Comparison of ENCODE assay signal across 9 cellular contexts in the genomic region with DNA sequence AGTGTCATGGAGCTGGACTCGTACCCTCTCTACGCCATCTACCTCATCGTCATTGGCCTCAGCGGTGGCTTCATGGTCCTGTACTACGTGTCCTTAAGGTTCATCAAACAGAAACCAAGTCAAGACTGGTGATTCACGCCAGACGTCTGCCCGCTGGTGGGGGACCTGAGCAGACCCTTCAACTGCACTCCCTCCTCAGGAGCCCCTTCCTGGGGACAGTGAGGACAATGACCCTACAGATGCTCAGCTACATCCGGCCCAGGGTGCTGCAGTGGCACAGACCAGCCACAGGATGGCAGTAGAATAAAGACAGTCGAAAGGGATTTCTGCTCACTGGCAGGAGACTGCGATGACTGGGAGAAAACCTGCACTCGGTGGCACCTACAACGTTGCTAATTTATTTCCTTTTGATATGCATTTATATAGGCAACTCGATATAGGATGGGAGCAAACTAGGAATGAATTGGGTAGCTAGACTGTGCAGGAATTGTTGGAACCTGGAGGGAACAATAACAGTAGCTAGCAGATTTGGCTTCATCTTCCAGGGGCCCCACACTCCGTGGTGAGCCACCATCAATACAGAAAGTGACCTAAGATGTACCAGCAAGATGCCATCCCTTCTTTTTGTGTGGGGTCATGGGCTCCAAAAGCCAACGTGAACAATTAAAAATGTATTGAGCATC. TPM values are rescaled to one million over a fixed set of nuclear protein-coding genes. Genes with fewer than 3 reads are reported as not detected.
A peak's percentile ranks its signal among the peaks of the same experiment; 100 is the strongest.
DNase-seq lines count a peak whose midpoint lies in the region; ATAC-seq and TF ChIP-seq lines count a peak whose summit lies in the region.
"Had no signal": no experiment of that assay in that cellular context is flagged by ENCODE, and none has a peak within 500 bp of the region (broad histone marks: within the 10 kb centered on the region; RNA-seq: fewer than 3 reads in every experiment).

No MANE protein-coding gene starts in this region.

- peaks cover 3% of the 10 kb centered on the region for H3K27me3 Mint-ChIP-seq in Caco-2 (ENCODE audit: insufficient read depth, unreplicated experiment)

- H3K4me1 ChIP-seq in Caco-2 (no peaks in the 10 kb centered on the region; the same call in 1 of the 2 replicates), Loucy (ENCODE audit: insufficient read depth, low read length, poor library complexity, severe bottlenecking) (peaks cover 4% of the 10 kb centered on the region), gastroesophageal sphincter (peaks cover 0 to 6% (median 0%) of the 10 kb centered on the region in 3 donors), ovary (ENCODE audit: insufficient read depth) (no peaks in the 10 kb centered on the region), upper lobe of right lung (peaks cover 16% of the 10 kb centered on the region)

- no peaks in the 10 kb centered on the region for H4K20me1 ChIP-seq in Loucy (ENCODE audit: insufficient read depth, low read length, poor library complexity, severe bottlenecking)

- ATAC-seq in GM21447 (IDR thresholded peaks at IDR 0.05; ENCODE audit: unreplicated experiment) = peak; percentile 73
- ATAC-seq in gastroesophageal sphincter = peak; percentile 72
- ATAC-seq in upper lobe of right lung = peak; percentile 89

- no TSS peak for BruUV-seq in Caco-2 (replicated peaks; lab: Mats Ljungman, UMichigan)

- POLR2A ChIA-PET in Caco-2 (lab: Charles Lee) = no interaction called here

- no peaks in the 10 kb centered on the region for H3K9me3 Mint-ChIP-seq in Caco-2 (ENCODE audit: unreplicated experiment)
- H3K9me3 Mint-ChIP-seq: T-helper 1 cell treated with Interleukin-12 subunit alpha and Interleukin-12 subunit beta and Interleukin-4 antibody, amounts not matched to agents 30 μg/mL and 1 μg/mL, for 36 hours had no signal

- H3K27ac Mint-ChIP-seq in Caco-2 (ENCODE audit: unreplicated experiment) = no peak overlapping the region
- H3K27ac Mint-ChIP-seq: T-helper 1 cell treated with Interleukin-12 subunit alpha and Interleukin-12 subunit beta and Interleukin-4 antibody, amounts not matched to agents 30 μg/mL and 1 μg/mL, for 36 hours had no signal

- no peak for TF ChIP-seq POLR2A in gastroesophageal sphincter (IDR thresholded peaks at IDR 0.05)
- no peak for TF ChIP-seq POLR2A in ovary (IDR thresholded peaks at IDR 0.05)

- no peaks in the 10 kb centered on the region for H3K79me2 ChIP-seq in Loucy (ENCODE audit: insufficient read depth, low read length)

- no peaks in the 10 kb centered on the region for H3K9me2 ChIP-seq in Loucy (replicated peaks; ENCODE audit: low read depth, low read length)

- intact Hi-C loops in Caco-2 (cut with micrococcal nuclease; ENCODE audit: unreplicated experiment) = loop anchor here (1.0 to 5.0 kb wide), 4 partner anchors 21 to 364 kb away; no protein-coding TSS in a partner anchor
- intact Hi-C loops in ovary (cut with DNase I) = loop anchor here in 2 of 4 donors (10.0 kb wide), 1 partner anchor 263 kb away; no protein-coding TSS in a partner anchor
- intact Hi-C loops in upper lobe of right lung (cut with DNase I) = loop anchor here (5.0 kb wide), 1 partner anchor 414 kb away; no protein-coding TSS in a partner anchor

- H3F3A ChIP-seq in Loucy (ENCODE audit: low read depth) = no peaks in the 10 kb centered on the region

- H3K4me2 ChIP-seq in Loucy (ENCODE audit: low read depth, low read length, poor library complexity, severe bottlenecking) = peak overlapping the region; percentile 48

- CTCF ChIA-PET in Caco-2 (lab: Charles Lee) = interaction anchor here (0.5 to 1.3 kb wide), 7 partner anchors 20 to 1094 kb away, joined by 3 to 4 read pairs (median 3); no protein-coding TSS in a partner anchor

- no peaks in the 10 kb centered on the region for H3K27me3 ChIP-seq in Caco-2 (replicated peaks; ENCODE audit: control insufficient read depth, insufficient read depth, low read length)
- H3K27me3 ChIP-seq in Loucy (ENCODE audit: insufficient read depth, low read length, poor library complexity, severe bottlenecking) = no peaks in the 10 kb centered on the region
- H3K27me3 ChIP-seq in gastroesophageal sphincter = peaks cover 5% of the 10 kb centered on the region
- H3K27me3 ChIP-seq in ovary = no peaks in the 10 kb centered on the region
- H3K27me3 ChIP-seq in upper lobe of right lung = no peaks in the 10 kb centered on the region

- peaks cover 24% of the 10 kb centered on the region for H3K36me3 Mint-ChIP-seq in Caco-2 (ENCODE audit: insufficient read depth, unreplicated experiment)

- H3K4me1 Mint-ChIP-seq in Caco-2 (ENCODE audit: low read depth, unreplicated experiment) = peaks cover 10% of the 10 kb centered on the region

- H3K9ac ChIP-seq in Loucy (ENCODE audit: low read depth, low read length, poor library complexity, severe bottlenecking) = no peak overlapping the region

- WGBS in gastroesophageal sphincter (ENCODE audit: low coverage in 1 of 2), 2 donors = 15 to 45% methylated on average over 9 to 12 of the region's 16 CpGs
- 32 to 38% (median 34%) methylated on average over 16 of the region's 16 CpGs for WGBS in ovary, 3 donors

- H3K4me3 ChIP-seq in Caco-2 (ENCODE audit: low read depth, low read length) (no peak overlapping the region), Loucy (ENCODE audit: low read length, poor library complexity, severe bottlenecking) (peak overlapping the region; percentile 41), gastroesophageal sphincter (no peak overlapping the region), ovary (no peak overlapping the region), upper lobe of right lung (no peak overlapping the region)

- H3K9me3 ChIP-seq in Caco-2 = no peaks in the 10 kb centered on the region
- H3K9me3 ChIP-seq in Loucy (ENCODE audit: insufficient read depth, low read depth, low read length) = no peaks in the 10 kb centered on the region
- H3K9me3 ChIP-seq in gastroesophageal sphincter = no peaks in the 10 kb centered on the region
- H3K9me3 ChIP-seq in ovary = no peaks in the 10 kb centered on the region
- H3K9me3 ChIP-seq in upper lobe of right lung = no peaks in the 10 kb centered on the region

- TF ChIP-seq CTCF in Caco-2 (IDR thresholded peaks at IDR 0.05; ENCODE audit: insufficient read depth in 1 of 2, low read depth in 1 of 2, low read length in 1 of 2, severe bottlenecking in 1 of 2, unreplicated experiment in 1 of 2) = peak; percentile 95 to 96
- peak; percentile 98 for TF ChIP-seq CTCF in Loucy (conservative IDR thresholded peaks at IDR 0.05; ENCODE audit: low read length)
- peak; percentile 75 to 90 (median 81) for TF ChIP-seq CTCF in gastroesophageal sphincter (IDR thresholded peaks at IDR 0.05)
- TF ChIP-seq CTCF in ovary (IDR thresholded peaks at IDR 0.05) = peak; percentile 49 to 65 (median 56)
- TF ChIP-seq CTCF in upper lobe of right lung (IDR thresholded peaks at IDR 0.05) = peak; percentile 97

- no peak overlapping the region for H3K4me3 Mint-ChIP-seq in Caco-2 (ENCODE audit: unreplicated experiment)
- H3K4me3 Mint-ChIP-seq: T-helper 1 cell treated with Interleukin-12 subunit alpha and Interleukin-12 subunit beta and Interleukin-4 antibody, amounts not matched to agents 30 μg/mL and 1 μg/mL, for 36 hours had no signal

- TF ChIP-seq EP300 in gastroesophageal sphincter (IDR thresholded peaks at IDR 0.05) (no peak), ovary (IDR thresholded peaks at IDR 0.05) (no peak)

- H3K36me3 ChIP-seq in Caco-2 (ENCODE audit: control insufficient read depth, insufficient read depth, low read length) (no peaks in the 10 kb centered on the region), Loucy (ENCODE audit: insufficient read depth, low read length) (no peaks in the 10 kb centered on the region), gastroesophageal sphincter (no peaks in the 10 kb centered on the region), ovary (no peaks in the 10 kb centered on the region), upper lobe of right lung (no peaks in the 10 kb centered on the region)

- DNase-seq in Caco-2 (peak; percentile 75 to 83), SHP77 (lab: John Stamatoyannopoulos, UW) (peak; percentile 66 to 75), ovary (peak; percentile 30 to 72 (median 55)), upper lobe of right lung (no peak)
- DNase-seq in activated effector memory CD4-positive, alpha-beta T cell treated with Interleukin-2 at 50 U/mL for 16 hours = peak; percentile 31

- no peak overlapping the region for H3K27ac ChIP-seq in gastroesophageal sphincter
- no peak overlapping the region for H3K27ac ChIP-seq in ovary
- H3K27ac ChIP-seq in upper lobe of right lung = no peak overlapping the region

- H2AFZ ChIP-seq in Loucy (ENCODE audit: low read length) = peak overlapping the region; percentile 73

RNA-seq across cellular contexts. Expression of gene ABCG8, which starts 39.2 kb away (rescaled TPM):
- 0.12 TPM in 1 of 2 replicates, not detected in the other for total RNA-seq in Caco-2 (2022)
- total RNA-seq in gastroesophageal sphincter = under 1 TPM in 1 of 4 donors, not detected in 3; 0.12 TPM
- under 1 TPM in 2 of 7 donors, not detected in 5; 0.05 to 0.08 TPM for total RNA-seq in ovary
- polyA plus RNA-seq in ovary = under 1 TPM in 1 of 2 donors, not detected in 1; 0.02 TPM
- not detected for total RNA-seq in upper lobe of right lung

RNA-seq across cellular contexts. Expression of gene ABCG5, which starts 39.3 kb away (rescaled TPM):
- total RNA-seq in Caco-2 (2022) = not detected in 2 replicates
- not detected for total RNA-seq in gastroesophageal sphincter
- total RNA-seq in ovary = under 1 TPM in 1 of 7 donors, not detected in 6; 0.10 TPM
- polyA plus RNA-seq in ovary = not detected
- total RNA-seq in upper lobe of right lung = not detected
